23 cellular contexts compared by ENCODE assay signal in the genomic region with DNA sequence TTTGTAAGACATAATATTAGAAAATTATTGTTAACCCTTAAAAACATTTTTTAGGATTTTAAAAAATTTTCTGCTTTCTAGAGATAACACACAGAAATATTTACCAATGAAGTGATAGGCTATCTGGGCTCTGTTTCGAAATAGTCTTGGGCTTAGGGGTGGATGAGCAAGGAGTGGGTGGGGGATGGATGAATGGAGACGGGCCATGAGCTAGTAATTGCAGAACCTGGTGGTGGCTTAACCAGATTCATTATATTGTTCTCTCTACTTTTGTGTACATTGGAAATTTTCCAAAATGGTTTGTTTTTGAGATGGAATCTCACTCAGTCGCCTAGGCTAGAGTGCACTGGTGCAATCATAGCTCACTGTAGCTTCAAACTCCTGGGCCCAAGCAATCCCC.
DNase-seq lines count a peak whose midpoint lies in the region; ATAC-seq and TF ChIP-seq lines count a peak whose summit lies in the region.
"Had no signal": no experiment of that assay in that cellular context is flagged by ENCODE, and none has a peak within 500 bp of the region (broad histone marks: within the 10 kb centered on the region; RNA-seq: fewer than 3 reads in every experiment).

No MANE protein-coding gene starts in this region.

- H4K5ac ChIP-seq in IMR-90 (ENCODE audit: low read depth, low read length): no peak overlapping the region

- no CpG with 5 or more reads among the region's 3 CpGs for WGBS in IMR-90 (ENCODE audit: extremely low coverage in 2 of 2, insufficient read length in 1 of 2), 2 experiments

- no peak overlapping the region for H2BK120ac ChIP-seq in IMR-90 (ENCODE audit: low read depth, low read length)

- H3K4me3 ChIP-seq in IMR-90 (ENCODE audit: insufficient read depth, low read depth, low read length): no peak overlapping the region
- H3K4me3 ChIP-seq in fibroblast of the aortic adventitia (ENCODE audit: low read depth, low read length): no peak overlapping the region
- H3K4me3 ChIP-seq in mucosa of descending colon: no peak overlapping the region
- H3K4me3 ChIP-seq: ascending aorta, K562, SJSA1, tibial artery had no signal

- H3K36me3 ChIP-seq in IMR-90 (ENCODE audit: control insufficient read depth, insufficient read depth, low read length) (no peaks in the 10 kb centered on the region), mucosa of descending colon (ENCODE audit: low read depth) (no peaks in the 10 kb centered on the region)
- H3K36me3 ChIP-seq: ascending aorta, SJSA1, tibial artery had no signal

- peaks cover 33% of the 10 kb centered on the region for H4K20me1 ChIP-seq in IMR-90 (ENCODE audit: insufficient read depth, low read length)

- no peak overlapping the region for H2BK5ac ChIP-seq in IMR-90 (ENCODE audit: low read depth, low read length, poor library complexity, severe bottlenecking)

- no peaks in the 10 kb centered on the region for H3K27me3 ChIP-seq in IMR-90 (ENCODE audit: control insufficient read depth, insufficient read depth, low read length)
- H3K27me3 ChIP-seq: ascending aorta, SJSA1, tibial artery had no signal

- H3K4me2 ChIP-seq in IMR-90 (ENCODE audit: low read depth, low read length): no peak overlapping the region

- no peak overlapping the region for H3K27ac ChIP-seq in IMR-90 (ENCODE audit: insufficient read depth, low read length)
- H3K27ac ChIP-seq: ascending aorta, SJSA1, tibial artery had no signal

- H3K56ac ChIP-seq in IMR-90 (ENCODE audit: extremely low read depth, insufficient read depth, low read length): no peak overlapping the region

- no peak overlapping the region for H2AK5ac ChIP-seq in IMR-90 (ENCODE audit: low read depth, low read length)

- ATAC-seq in IMR-90 (ENCODE audit: low read depth): no peak
- no peak for ATAC-seq in WTC11
- no peak for ATAC-seq in mucosa of descending colon
- ATAC-seq: activated naive CD4-positive, alpha-beta T cell treated with anti-CD3 and anti-CD28 coated beads, Interleukin-2, amount 50 U/mL, for 72 hours; activated T-helper 17 cell treated with anti-CD3 and anti-CD28 coated beads, Interleukin-2, amount 50 U/mL, for 72 hours; K562; naive thymus-derived CD4-positive, alpha-beta T cell; stimulated activated naive CD8-positive, alpha-beta T cell treated with anti-CD3 and anti-CD28 coated beads, Interleukin-15, amount 100 ng/mL, for 72 hours had no signal

- in situ Hi-C loops in IMR-90 (cut with MboI; ENCODE audit: low sequenced_read_pairs): no loop called here

- no peaks in the 10 kb centered on the region for H3K27me3 Mint-ChIP-seq in WTC11 (ENCODE audit: low read depth)

- intact Hi-C loops in IMR-90 (cut with micrococcal nuclease) (no loop called here), mucosa of descending colon (cut with DNase I, micrococcal nuclease) (no loop called here)

- no peak overlapping the region for H2AFZ ChIP-seq in IMR-90 (replicated peaks; ENCODE audit: low read length, poor library complexity)

- H3K9me3 ChIP-seq in IMR-90 (ENCODE audit: control insufficient read depth, insufficient read depth, low read length) (no peaks in the 10 kb centered on the region), mucosa of descending colon (no peaks in the 10 kb centered on the region)
- H3K9me3 ChIP-seq: ascending aorta, SJSA1, tibial artery had no signal

- peaks cover 10 to 42% of the 10 kb centered on the region in 2 experiments for H3K79me1 ChIP-seq in IMR-90 (ENCODE audit: low read depth in 1 of 2, low read length in 2 of 2)

- H3K4me1 Mint-ChIP-seq in WTC11: peaks cover 56% of the 10 kb centered on the region
- H3K4me1 Mint-ChIP-seq: activated CD4-positive, alpha-beta T cell treated with anti-CD3 and anti-CD28 coated beads, Interleukin-2, amount 10 ng/mL, durations not matched to agents 7 days and 5 days; activated T-helper 17 cell treated with anti-CD3 and anti-CD28 coated beads, Interleukin-2, amount 50 U/mL, for 72 hours; naive thymus-derived CD4-positive, alpha-beta T cell; stimulated activated naive CD8-positive, alpha-beta T cell treated with anti-CD3 and anti-CD28 coated beads, Interleukin-15, amount 100 ng/mL, for 72 hours had no signal

- TF ChIP-seq CTCF in IMR-90 (conservative IDR thresholded peaks at IDR 0.05; ENCODE audit: low read depth, low read length) (no peak), fibroblast of the aortic adventitia (IDR thresholded peaks at IDR 0.05; ENCODE audit: insufficient read depth, low read length) (no peak), WTC11 (IDR thresholded peaks at IDR 0.05) (no peak), mucosa of descending colon (IDR thresholded peaks at IDR 0.05) (no peak)

- TF ChIP-seq RAD21 in IMR-90 (IDR thresholded peaks at IDR 0.05; ENCODE audit: low read length): no peak

- H3K9ac ChIP-seq in IMR-90 (ENCODE audit: low read depth, low read length): no peak overlapping the region

- H3K4ac ChIP-seq in IMR-90 (ENCODE audit: low read depth, low read length): no peak overlapping the region

- H3K9me3 Mint-ChIP-seq in WTC11: no peaks in the 10 kb centered on the region
- H3K9me3 Mint-ChIP-seq: activated CD4-positive, alpha-beta T cell treated with anti-CD3 and anti-CD28 coated beads, Interleukin-2, amount 10 ng/mL, durations not matched to agents 7 days and 5 days; activated naive CD4-positive, alpha-beta T cell treated with anti-CD3 and anti-CD28 coated beads, Interleukin-2, amount 50 U/mL, for 72 hours; activated T-helper 17 cell treated with anti-CD3 and anti-CD28 coated beads, Interleukin-2, amount 50 U/mL, for 72 hours; stimulated activated naive CD8-positive, alpha-beta T cell treated with anti-CD3 and anti-CD28 coated beads, Interleukin-15, amount 100 ng/mL, for 72 hours; T-helper 1 cell treated with Interleukin-12 subunit alpha and Interleukin-12 subunit beta and Interleukin-4 antibody, amounts not matched to agents 30 μg/mL and 1 μg/mL, for 36 hours had no signal

- no peak overlapping the region for H4K91ac ChIP-seq in IMR-90 (ENCODE audit: insufficient read depth, low read depth, low read length)

- no TSS peak for BruUV-seq in IMR-90 (replicated peaks; lab: Mats Ljungman, UMichigan)

- no peak overlapping the region for H3K27ac Mint-ChIP-seq in WTC11
- H3K27ac Mint-ChIP-seq: activated CD4-positive, alpha-beta T cell treated with anti-CD3 and anti-CD28 coated beads, Interleukin-2, amount 10 ng/mL, durations not matched to agents 7 days and 5 days; activated naive CD4-positive, alpha-beta T cell treated with anti-CD3 and anti-CD28 coated beads, Interleukin-2, amount 50 U/mL, for 72 hours; activated T-helper 17 cell treated with anti-CD3 and anti-CD28 coated beads, Interleukin-2, amount 50 U/mL, for 72 hours; naive thymus-derived CD4-positive, alpha-beta T cell; stimulated activated naive CD8-positive, alpha-beta T cell treated with anti-CD3 and anti-CD28 coated beads, Interleukin-15, amount 100 ng/mL, for 72 hours; T-helper 1 cell treated with Interleukin-12 subunit alpha and Interleukin-12 subunit beta and Interleukin-4 antibody, amounts not matched to agents 30 μg/mL and 1 μg/mL, for 36 hours had no signal

- POLR2A ChIA-PET in IMR-90 (lab: Charles Lee; ENCODE audit: unreplicated experiment): no interaction called here
- POLR2A ChIA-PET in WTC11 (lab: Charles Lee): no interaction called here

- H3K18ac ChIP-seq in IMR-90 (ENCODE audit: low read depth, low read length): no peak overlapping the region

- dilution Hi-C loops in IMR-90 (cut with HindIII; ENCODE audit: low sequenced_read_pairs, unreplicated experiment): no loop called here

- H3K4me1 ChIP-seq in IMR-90 (ENCODE audit: control insufficient read depth, insufficient read depth, low read length) (no peaks in the 10 kb centered on the region), mucosa of descending colon (ENCODE audit: low read depth) (no peaks in the 10 kb centered on the region)
- H3K4me1 ChIP-seq: ascending aorta, SJSA1, tibial artery had no signal

- TF ChIP-seq POLR2A in IMR-90 (IDR thresholded peaks at IDR 0.05; ENCODE audit: low read depth, low read length): no peak

- CTCF ChIA-PET in IMR-90 (lab: Yijun Ruan, JAX) (no interaction called here), WTC11 (lab: Charles Lee) (interaction anchor here (0.9 to 1.0 kb wide), 2 partner anchors 75 to 157 kb away, joined by 3 read pairs; no protein-coding TSS in a partner anchor)

- H2AK9ac ChIP-seq in IMR-90 (replicated peaks; ENCODE audit: low read depth, low read length, poor library complexity): no peak overlapping the region

- no peak overlapping the region for H3K23ac ChIP-seq in IMR-90 (ENCODE audit: low read depth, low read length)

- 0 out of 2 replicates have a peak, but pooled peaks cover 3% of the 10 kb centered on the region for H3K36me3 Mint-ChIP-seq in WTC11
- H3K36me3 Mint-ChIP-seq: activated naive CD4-positive, alpha-beta T cell treated with anti-CD3 and anti-CD28 coated beads, Interleukin-2, amount 50 U/mL, for 72 hours; naive thymus-derived CD4-positive, alpha-beta T cell had no signal

- no peak overlapping the region for H3K4me3 Mint-ChIP-seq in WTC11
- H3K4me3 Mint-ChIP-seq: activated CD4-positive, alpha-beta T cell treated with anti-CD3 and anti-CD28 coated beads, Interleukin-2, amount 10 ng/mL, durations not matched to agents 7 days and 5 days; activated T-helper 17 cell treated with anti-CD3 and anti-CD28 coated beads, Interleukin-2, amount 50 U/mL, for 72 hours; naive thymus-derived CD4-positive, alpha-beta T cell; stimulated activated naive CD8-positive, alpha-beta T cell treated with anti-CD3 and anti-CD28 coated beads, Interleukin-15, amount 100 ng/mL, for 72 hours; T-helper 1 cell treated with Interleukin-12 subunit alpha and Interleukin-12 subunit beta and Interleukin-4 antibody, amounts not matched to agents 30 μg/mL and 1 μg/mL, for 36 hours had no signal

- no peak overlapping the region for H2BK15ac ChIP-seq in IMR-90 (ENCODE audit: low read depth, low read length)

- H3K14ac ChIP-seq in IMR-90 (replicated peaks; ENCODE audit: low read depth, low read length): no peak overlapping the region

- peak; percentile 6 for DNase-seq in DMS153 treated with DMSO at 0.1 percent for 48 hours (lab: John Stamatoyannopoulos, UW; ENCODE audit: unreplicated experiment)
- DNase-seq in IMR-90: no peak
- peak; percentile 2 for DNase-seq in NCI-H774 (lab: John Stamatoyannopoulos, UW)
- peak; percentile 43 for DNase-seq in fibroblast of the aortic adventitia (ENCODE audit: low read depth)
- DNase-seq in WTC11 (ENCODE audit: low spot score): no peak
- no peak for DNase-seq in mucosa of descending colon
- DNase-seq in activated CD8-positive, alpha-beta memory T cell treated with anti-CD3 and anti-CD28 coated beads for 24 hours: no peak
- DNase-seq in medulla oblongata (ENCODE audit: extremely low spot score): no peak
- DNase-seq: activated CD4-positive, alpha-beta T cell treated with anti-CD3 and anti-CD28 coated beads, Interleukin-2, amount 10 ng/mL, durations not matched to agents 7 days and 5 days; effector CD4-positive, alpha-beta T cell; glutamatergic neuron; MM.1S; naive thymus-derived CD4-positive, alpha-beta T cell; NCI-H82; stimulated activated CD4-positive, alpha-beta T cell treated with anti-CD3 and anti-CD28 coated beads, Interleukin-4, amount 100 ng/mL, for 24 hours; stimulated activated naive CD8-positive, alpha-beta T cell treated with anti-CD3 and anti-CD28 coated beads, Interleukin-15, amount 100 ng/mL, for 72 hours; tibial artery had no signal

- H3K9me1 ChIP-seq in IMR-90 (ENCODE audit: insufficient read depth, low read length): no peaks in the 10 kb centered on the region

- no peak overlapping the region for H4K8ac ChIP-seq in IMR-90 (ENCODE audit: low read depth in 2 of 2, low read length in 2 of 2)

- no peak overlapping the region for H2BK20ac ChIP-seq in IMR-90 (ENCODE audit: low read depth, low read length)

Comparison
In these comparisons a context has a peak if more than half of its experiments do, and no peak if none do; other contexts are left out.
1. DNase-seq: peak in DMS153 treated with DMSO at 0.1 percent for 48 hours (single experiment), NCI-H774 (single experiment) and fibroblast of the aortic adventitia (single experiment); none in IMR-90 (single experiment), WTC11 (single experiment), mucosa of descending colon (0 of 3), activated CD8-positive, alpha-beta memory T cell treated with anti-CD3 and anti-CD28 coated beads for 24 hours (single experiment) and medulla oblongata (single experiment).